12 cellular contexts compared by ENCODE assay signal in genomic region chr6:161435426-161436065, GRCh38.
DNase-seq lines count a peak whose midpoint lies in the region; ATAC-seq, FAIRE-seq and TF ChIP-seq lines count a peak whose summit lies in the region.
"Had no signal": no experiment of that assay in that cellular context is flagged by ENCODE, and none has a peak within 500 bp of the region (broad histone marks: within the 10 kb centered on the region; RNA-seq: fewer than 3 reads in every experiment).

No MANE protein-coding gene starts in this region.

- no peaks in the 10 kb centered on the region for H3K9me2 ChIP-seq in Karpas-422 (replicated peaks; ENCODE audit: insufficient read depth, low read length)

- DNase-seq in ELR (ENCODE audit: low read depth) (peak; percentile 59), astrocyte of the cerebellum (ENCODE audit: low read depth) (peak; percentile 24), kidney (no peak), Karpas-422 (no peak), cerebellum (ENCODE audit: low spot score) (no peak)
- DNase-seq: activated CD4-positive, alpha-beta T cell treated with anti-CD3 and anti-CD28 coated beads, Interleukin-2, amount 10 ng/mL, durations not matched to agents 7 days and 5 days; GDM1; H9; naive B cell had no signal

- H3K4me1 ChIP-seq in kidney (ENCODE audit: control insufficient read depth in 1 of 2, insufficient read depth in 1 of 2, low read depth in 1 of 2, low read length in 2 of 2) (peaks cover 5 to 14% of the 10 kb centered on the region in 2 donors), skeletal muscle satellite cell (ENCODE audit: control insufficient read depth, insufficient read depth, low read length) (peaks cover 57% of the 10 kb centered on the region), Karpas-422 (ENCODE audit: low read length) (peaks cover 10% of the 10 kb centered on the region)

- H3K79me2 ChIP-seq in Karpas-422 (ENCODE audit: low read length): no peaks in the 10 kb centered on the region

- in situ Hi-C loops in astrocyte of the cerebellum (cut with HindIII; ENCODE audit: low sequenced_read_pairs): no loop called here

- H3K27me3 ChIP-seq in skeletal muscle satellite cell (ENCODE audit: control insufficient read depth, insufficient read depth, low read length) (no peaks in the 10 kb centered on the region), Karpas-422 (ENCODE audit: low read length) (no peaks in the 10 kb centered on the region)

- H3K9me3 ChIP-seq in kidney (ENCODE audit: control insufficient read depth in 1 of 2, low read length in 2 of 2) (no peaks in the 10 kb centered on the region), skeletal muscle satellite cell (replicated peaks; ENCODE audit: low read length) (no peaks in the 10 kb centered on the region), Karpas-422 (ENCODE audit: low read length) (no peaks in the 10 kb centered on the region)

- H3K36me3 ChIP-seq in kidney (ENCODE audit: control insufficient read depth in 1 of 2, insufficient read depth in 2 of 2, low read length in 2 of 2) (no peaks in the 10 kb centered on the region), skeletal muscle satellite cell (ENCODE audit: insufficient read depth, low read length) (no peaks in the 10 kb centered on the region), Karpas-422 (ENCODE audit: insufficient read depth, low read length) (no peaks in the 10 kb centered on the region)

- FAIRE-seq in kidney (lab: Jason Lieb, UNC): no peak

- intact Hi-C loops in kidney (cut with DNase I): no loop called here

- H3K4me3 ChIP-seq in astrocyte of the cerebellum (ENCODE audit: low read depth, low read length) (no peak overlapping the region), kidney (ENCODE audit: low read length in 2 of 2) (no peak overlapping the region), skeletal muscle satellite cell (ENCODE audit: low read length) (peak overlapping the region; percentile 2), Karpas-422 (ENCODE audit: low read length) (no peak overlapping the region)

- H3K4me2 ChIP-seq in skeletal muscle satellite cell (ENCODE audit: low read length) (peak overlapping the region; percentile 76), Karpas-422 (ENCODE audit: low read depth, low read length, poor library complexity, severe bottlenecking) (no peak overlapping the region)

- TF ChIP-seq CTCF in astrocyte of the cerebellum (IDR thresholded peaks at IDR 0.05; ENCODE audit: low read depth, low read length, missing control alignments) (no peak), kidney (IDR thresholded peaks at IDR 0.05; ENCODE audit: borderline replicate concordance, extremely low read depth, insufficient read depth) (no peak)

- no peak for ATAC-seq in GM19452 (IDR thresholded peaks at IDR 0.05; ENCODE audit: unreplicated experiment)
- no peak for ATAC-seq in HG02840 (IDR thresholded peaks at IDR 0.05; ENCODE audit: low FRiP score, unreplicated experiment)

- H3K9ac ChIP-seq in kidney (ENCODE audit: low read length in 2 of 2): no peak overlapping the region
- H3K9ac ChIP-seq in skeletal muscle satellite cell (ENCODE audit: low read depth, low read length): peak overlapping the region; percentile 74
- H3K9ac ChIP-seq in Karpas-422 (ENCODE audit: low read length): no peak overlapping the region

- H4K20me1 ChIP-seq in Karpas-422 (ENCODE audit: insufficient read depth, low read depth, low read length): no peaks in the 10 kb centered on the region

- H3K27ac ChIP-seq in kidney (ENCODE audit: low read depth in 2 of 2, low read length in 2 of 2) (peak overlapping the region; percentile 20 to 86), Karpas-422 (ENCODE audit: low read length) (no peak overlapping the region)

- no peak overlapping the region for H2AFZ ChIP-seq in Karpas-422 (ENCODE audit: low read length)

Comparison
In these comparisons a context has a peak if more than half of its experiments do, and no peak if none do; other contexts are left out.
1. DNase-seq: peak in ELR (single experiment) and astrocyte of the cerebellum (single experiment); none in kidney (single experiment), Karpas-422 (single experiment) and cerebellum (single experiment).